10 cellular contexts compared by ENCODE assay signal in genomic region chr1:27435566-27436203, GRCh38. TPM values are rescaled to one million over a fixed set of nuclear protein-coding genes. Genes with fewer than 3 reads are reported as not detected.
DNase-seq lines count a peak whose midpoint lies in the region; ATAC-seq, FAIRE-seq and TF ChIP-seq lines count a peak whose summit lies in the region.
"Had no signal": no experiment of that assay in that cellular context is flagged by ENCODE, and none has a peak within 500 bp of the region (broad histone marks: within the 10 kb centered on the region; RNA-seq: fewer than 3 reads in every experiment).

No MANE protein-coding gene starts in this region.

- H3K27me3 Mint-ChIP-seq in brain (no peaks in the 10 kb centered on the region), naive B cell (no peaks in the 10 kb centered on the region)

- peaks cover 83 to 96% (median 90%) of the 10 kb centered on the region in 10 experiments for H3K4me1 ChIP-seq in BLaER1 treated with 17β-estradiol and CSF1 and Interleukin-3, amounts not matched to agents 10 nM and 100 nM

- H3K4me3 Mint-ChIP-seq in brain (no peak overlapping the region), naive B cell (peak overlapping the region; percentile 56 to 91 (median 82))

- H3K9ac ChIP-seq in BLaER1 treated with 17β-estradiol and CSF1 and Interleukin-3, amounts not matched to agents 10 nM and 100 nM: peak overlapping the region; percentile 22 to 88 (median 75); a peak in 18 of 22 replicates

- H3K27ac ChIP-seq in BLaER1 treated with 17β-estradiol and CSF1 and Interleukin-3, amounts not matched to agents 10 nM and 100 nM: peak overlapping the region; percentile 56 to 98 (median 91)

- no peak for FAIRE-seq in urothelium cell line (lab: Jason Lieb, UNC)

- peak overlapping the region in 6 of 10 experiments; percentile 9 to 53 (median 40); a peak in 9 of 20 replicates for H3K4me3 ChIP-seq in BLaER1 treated with 17β-estradiol and CSF1 and Interleukin-3, amounts not matched to agents 10 nM and 100 nM

- no peaks in the 10 kb centered on the region for H3K9me3 Mint-ChIP-seq in brain
- H3K9me3 Mint-ChIP-seq in naive B cell: no peaks in the 10 kb centered on the region

- H4K20me1 ChIP-seq in BLaER1 treated with 17β-estradiol and CSF1 and Interleukin-3, amounts not matched to agents 10 nM and 100 nM: peaks cover 0 to 95% (median 23%) of the 10 kb centered on the region in 11 experiments; a peak in 14 of 22 replicates

- no peak for TF ChIP-seq CTCF in brain (conservative IDR thresholded peaks at IDR 0.05)

- peaks cover 10 to 42% (median 13%) of the 10 kb centered on the region in 11 experiments; a peak in 21 of 22 replicates for H3K36me3 ChIP-seq in BLaER1 treated with 17β-estradiol and CSF1 and Interleukin-3, amounts not matched to agents 10 nM and 100 nM

- peaks cover 74% of the 10 kb centered on the region for H3K4me1 Mint-ChIP-seq in brain
- peaks cover 65 to 90% (median 69%) of the 10 kb centered on the region in 3 donors for H3K4me1 Mint-ChIP-seq in naive B cell

- H3K9me3 ChIP-seq in BLaER1 treated with 17β-estradiol and CSF1 and Interleukin-3, amounts not matched to agents 10 nM and 100 nM (replicated peaks in 1 of 11): peaks cover 0 to 11% (median 0%) of the 10 kb centered on the region in 11 experiments; a peak in 2 of 22 replicates

- peak overlapping the region; percentile 81 to 99 (median 91) for H3K4me2 ChIP-seq in BLaER1 treated with 17β-estradiol and CSF1 and Interleukin-3, amounts not matched to agents 10 nM and 100 nM

- H3K27me3 ChIP-seq in BLaER1 treated with 17β-estradiol and CSF1 and Interleukin-3, amounts not matched to agents 10 nM and 100 nM: no peaks in the 10 kb centered on the region

- H3K36me3 Mint-ChIP-seq in brain (peaks cover 14% of the 10 kb centered on the region), naive B cell (no peaks in the 10 kb centered on the region)

- ATAC-seq in naive B cell (ENCODE audit: low read depth in 2 of 2) (peak; percentile 92 to 93), GM21528 (IDR thresholded peaks at IDR 0.05; ENCODE audit: low FRiP score, unreplicated experiment) (no peak)

- H3K27ac Mint-ChIP-seq in brain: peak overlapping the region in 3 of 5 experiments; percentile 45 to 86 (median 81)
- peak overlapping the region; percentile 63 to 95 (median 90) for H3K27ac Mint-ChIP-seq in naive B cell

- peak; percentile 98 for DNase-seq in MV-4-11 (lab: John Stamatoyannopoulos, UW)
- DNase-seq in naive B cell: peak; percentile 76
- DNase-seq in H4 (ENCODE audit: low spot score): no peak
- DNase-seq in NCI-H1436 treated with DMSO at 0.1 percent for 48 hours (lab: John Stamatoyannopoulos, UW): no peak
- no peak for DNase-seq in urothelium cell line (ENCODE audit: low spot score)

RNA-seq across cellular contexts. Expression of gene GPR3, which starts 43.3 kb away (rescaled TPM):
- polyA plus RNA-seq in brain (ENCODE audit: insufficient read depth, low read depth, low replicate concordance): 2.7 TPM
- under 1 TPM in 4 of 6 donors, not detected in 2; 0.12 to 0.64 (median 0.35) TPM for polyA plus RNA-seq in naive B cell (ENCODE audit: low read depth in 6 of 6)
- total RNA-seq in H4 (2014; rRNA removed; shearing (Covaris generic)): 0.23 and 1.1 TPM in 2 replicates

RNA-seq across cellular contexts. Expression of gene CD164L2, which starts 52.6 kb away (rescaled TPM):
- polyA plus RNA-seq in brain (ENCODE audit: insufficient read depth, low read depth, low replicate concordance) (2.2 TPM), naive B cell (ENCODE audit: low read depth in 6 of 6) (not detected)
- total RNA-seq in H4 (2014; rRNA removed; shearing (Covaris generic)): not detected in 2 replicates
- total RNA-seq: dermis microvascular lymphatic vessel endothelial cell, M059J had no signal

RNA-seq across cellular contexts. Expression of gene WASF2, which starts 54.3 kb away (rescaled TPM):
- 98.5 TPM for polyA plus RNA-seq in brain (ENCODE audit: insufficient read depth, low read depth, low replicate concordance)
- polyA plus RNA-seq in naive B cell (ENCODE audit: low read depth in 6 of 6): 100 to 1,000 TPM in 2 of 6 donors, 10 to 100 TPM in 4; 33.1 to 121 (median 83.3) TPM
- total RNA-seq in H4 (2014; rRNA removed; shearing (Covaris generic)): 7.9 and 9.5 TPM in 2 replicates

Comparison
In these comparisons a context has a peak if more than half of its experiments do, and no peak if none do; other contexts are left out.
1. DNase-seq: peak in MV-4-11 (single experiment) and naive B cell (single experiment); none in H4 (single experiment), NCI-H1436 treated with DMSO at 0.1 percent for 48 hours (single experiment) and urothelium cell line (single experiment).
2. H3K4me3 Mint-ChIP-seq: peak in naive B cell (8 of 8); none in brain (0 of 5).